Comparison of ENCODE assay signal across 17 cellular contexts in the genomic region with DNA sequence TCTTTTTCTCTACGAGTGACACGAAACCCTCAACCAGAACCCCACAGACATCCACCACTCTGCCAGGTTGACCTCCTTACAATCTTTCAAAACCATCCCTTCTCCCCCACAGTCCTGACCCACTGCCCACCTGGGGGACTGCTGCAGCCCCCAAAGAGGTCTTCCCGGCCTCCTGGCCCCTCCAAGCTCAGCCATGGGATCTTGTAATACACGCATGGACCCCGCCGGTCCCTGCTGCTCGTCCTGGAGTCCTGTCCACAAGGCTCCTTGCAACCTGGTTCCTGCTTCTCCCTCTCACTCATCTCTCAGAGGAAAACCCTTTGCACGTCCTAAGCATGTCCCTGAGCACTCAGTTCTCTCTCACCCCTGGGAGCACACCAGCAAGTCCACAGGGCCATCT.
DNase-seq lines count a peak whose midpoint lies in the region; ATAC-seq, FAIRE-seq and TF ChIP-seq lines count a peak whose summit lies in the region.
"Had no signal": no experiment of that assay in that cellular context is flagged by ENCODE, and none has a peak within 500 bp of the region (broad histone marks: within the 10 kb centered on the region; RNA-seq: fewer than 3 reads in every experiment).

No MANE protein-coding gene starts in this region.

- H3K27ac Mint-ChIP-seq in HFFc6 (peak overlapping the region; percentile 93; the same call in 1 of the 2 replicates), neural crest cell (ENCODE audit: unreplicated experiment) (peak overlapping the region; percentile 80)

- peaks cover 39 to 100% (median 93%) of the 10 kb centered on the region in 10 experiments for H3K4me1 ChIP-seq in BLaER1 treated with 17β-estradiol and CSF1 and Interleukin-3, amounts not matched to agents 10 nM and 100 nM
- H3K4me1 ChIP-seq in right atrium auricular region (no peaks in the 10 kb centered on the region), upper lobe of right lung (peaks cover 5% of the 10 kb centered on the region)
- H3K4me1 ChIP-seq: HAP-1 had no signal

- FAIRE-seq in frontal cortex (lab: Jason Lieb, UNC) = no peak
- FAIRE-seq: K562 had no signal

- H3K36me3 Mint-ChIP-seq in HFFc6 (ENCODE audit: low read depth) (peaks cover 36% of the 10 kb centered on the region), neural crest cell (ENCODE audit: low read depth) (peaks cover 18% of the 10 kb centered on the region)

- H3K9me3 Mint-ChIP-seq in HFFc6 = no peaks in the 10 kb centered on the region
- no peaks in the 10 kb centered on the region for H3K9me3 Mint-ChIP-seq in neural crest cell
- H3K9me3 Mint-ChIP-seq: CD4-positive, alpha-beta T cell had no signal

- H3K4me3 Mint-ChIP-seq in HFFc6 (no peak overlapping the region), neural crest cell (no peak overlapping the region)
- H3K4me3 Mint-ChIP-seq: CD4-positive, alpha-beta T cell had no signal

- peak; percentile 3 for ATAC-seq in left lobe of liver
- ATAC-seq in upper lobe of right lung = no peak
- ATAC-seq: K562 had no signal

- peaks cover 63 to 74% (median 70%) of the 10 kb centered on the region in 11 experiments for H3K36me3 ChIP-seq in BLaER1 treated with 17β-estradiol and CSF1 and Interleukin-3, amounts not matched to agents 10 nM and 100 nM
- H3K36me3 ChIP-seq in right atrium auricular region = peaks cover 86% of the 10 kb centered on the region
- H3K36me3 ChIP-seq in upper lobe of right lung = peaks cover 92% of the 10 kb centered on the region

- H3K27me3 ChIP-seq in BLaER1 treated with 17β-estradiol and CSF1 and Interleukin-3, amounts not matched to agents 10 nM and 100 nM = no peaks in the 10 kb centered on the region
- H3K27me3 ChIP-seq in right atrium auricular region (no peaks in the 10 kb centered on the region), upper lobe of right lung (no peaks in the 10 kb centered on the region)

- no peaks in the 10 kb centered on the region for H3K9me3 ChIP-seq in BLaER1 treated with 17β-estradiol and CSF1 and Interleukin-3, amounts not matched to agents 10 nM and 100 nM (replicated peaks in 1 of 11)
- no peaks in the 10 kb centered on the region for H3K9me3 ChIP-seq in right atrium auricular region
- no peaks in the 10 kb centered on the region for H3K9me3 ChIP-seq in upper lobe of right lung
- H3K9me3 ChIP-seq: HAP-1 had no signal

- intact Hi-C loops in upper lobe of right lung (cut with DNase I) = no loop called here

- no peak overlapping the region for H3K4me3 ChIP-seq in BLaER1 treated with 17β-estradiol and CSF1 and Interleukin-3, amounts not matched to agents 10 nM and 100 nM
- H3K4me3 ChIP-seq in right atrium auricular region = no peak overlapping the region
- H3K4me3 ChIP-seq in upper lobe of right lung = no peak overlapping the region
- H3K4me3 ChIP-seq: HAP-1, K562 had no signal

- TF ChIP-seq CTCF in HFFc6 (IDR thresholded peaks at IDR 0.05) (no peak), neural crest cell (conservative IDR thresholded peaks at IDR 0.05) (no peak), right atrium auricular region (IDR thresholded peaks at IDR 0.05) (no peak), upper lobe of right lung (IDR thresholded peaks at IDR 0.05) (no peak)

- H3K4me1 Mint-ChIP-seq in HFFc6 (ENCODE audit: low read depth) (peaks cover 52% of the 10 kb centered on the region), neural crest cell (no peaks in the 10 kb centered on the region)

- DNase-seq in HFFc6 (no peak), left lobe of liver (ENCODE audit: low spot score) (no peak), neural crest cell (ENCODE audit: low read depth, low spot score) (no peak), frontal cortex (ENCODE audit: low spot score in 2 of 2) (no peak), NCI-H1930 (lab: John Stamatoyannopoulos, UW) (no peak), right atrium auricular region (ENCODE audit: low spot score) (no peak), upper lobe of right lung (no peak)
- DNase-seq: ACHN; AML-193; CD4-positive, alpha-beta T cell; NCI-H1436; NCI-H2029 treated with DMSO at 0.1 percent for 48 hours; NCI-H2171 treated with DMSO at 0.1 percent for 48 hours; NCI-H748 treated with DMSO at 0.1 percent for 48 hours had no signal

- H3K4me2 ChIP-seq in BLaER1 treated with 17β-estradiol and CSF1 and Interleukin-3, amounts not matched to agents 10 nM and 100 nM = peak overlapping the region; percentile 80 to 96 (median 92); a peak in 19 of 22 replicates

- H3K27me3 Mint-ChIP-seq in HFFc6 (ENCODE audit: insufficient read depth) (no peaks in the 10 kb centered on the region; the same call in 1 of the 2 replicates), neural crest cell (ENCODE audit: low read depth) (no peaks in the 10 kb centered on the region)
- H3K27me3 Mint-ChIP-seq: CD4-positive, alpha-beta T cell had no signal

- H3K9ac ChIP-seq in BLaER1 treated with 17β-estradiol and CSF1 and Interleukin-3, amounts not matched to agents 10 nM and 100 nM = peak overlapping the region in 5 of 11 experiments; percentile 71 to 87 (median 83); a peak in 11 of 22 replicates

- no peaks in the 10 kb centered on the region for H4K20me1 ChIP-seq in BLaER1 treated with 17β-estradiol and CSF1 and Interleukin-3, amounts not matched to agents 10 nM and 100 nM

- H3K27ac ChIP-seq in BLaER1 treated with 17β-estradiol and CSF1 and Interleukin-3, amounts not matched to agents 10 nM and 100 nM = peak overlapping the region in 9 of 11 experiments; percentile 70 to 93 (median 80); a peak in 15 of 22 replicates
- no peak overlapping the region for H3K27ac ChIP-seq in right atrium auricular region
- no peak overlapping the region for H3K27ac ChIP-seq in upper lobe of right lung

Comparison
In these comparisons a context has a peak if more than half of its experiments do, and no peak if none do; other contexts are left out.
1. H3K27ac ChIP-seq: peak in BLaER1 treated with 17β-estradiol and CSF1 and Interleukin-3, amounts not matched to agents 10 nM and 100 nM (9 of 11); none in right atrium auricular region (0 of 2) and upper lobe of right lung (single experiment).